ENCODE assay signal across 18 cellular contexts in genomic region chr20:50670126-50670862, GRCh38. TPM values are rescaled to one million over a fixed set of nuclear protein-coding genes. Genes with fewer than 3 reads are reported as not detected.
DNase-seq lines count a peak whose midpoint lies in the region; ATAC-seq and TF ChIP-seq lines count a peak whose summit lies in the region.
"Had no signal": no experiment of that assay in that cellular context is flagged by ENCODE, and none has a peak within 500 bp of the region (broad histone marks: within the 10 kb centered on the region; RNA-seq: fewer than 3 reads in every experiment).

No MANE protein-coding gene starts in this region.

- CTCF ChIA-PET in Panc1 (lab: Charles Lee), result interaction anchor here (0.6 to 0.7 kb wide), 2 partner anchors 33 to 80 kb away, joined by 5 to 10 read pairs; no protein-coding TSS in a partner anchor

- H3K27ac ChIP-seq in Panc1 (ENCODE audit: low read length) (peak overlapping the region; percentile 99), foreskin keratinocyte (no peak overlapping the region), upper lobe of right lung (no peak overlapping the region)
- H3K27ac ChIP-seq: KMS-11 had no signal

- POLR2A ChIA-PET in Panc1 (lab: Charles Lee), result interaction anchor here (0.5 to 1.1 kb wide), 3 partner anchors 11 to 59 kb away, joined by 8 to 13 read pairs (median 12); no protein-coding TSS in a partner anchor

- ATAC-seq in Panc1 (peak; percentile 92), foreskin keratinocyte (peak; percentile 99), upper lobe of right lung (peak; percentile 42), GM19324 (IDR thresholded peaks at IDR 0.05; ENCODE audit: low FRiP score, unreplicated experiment) (no peak), HG02870 (IDR thresholded peaks at IDR 0.05; ENCODE audit: unreplicated experiment) (no peak)
- ATAC-seq: activated T-cell treated with anti-CD3 and anti-CD28 coated beads, Interleukin-2, amount 50 U/mL, for 4 hours; effector memory CD8-positive, alpha-beta T cell; Right ventricle myocardium inferior had no signal

- H3K27me3 ChIP-seq in Panc1 (ENCODE audit: control insufficient read depth, insufficient read depth, low read length) (no peaks in the 10 kb centered on the region), foreskin keratinocyte (no peaks in the 10 kb centered on the region), upper lobe of right lung (no peaks in the 10 kb centered on the region)
- H3K27me3 ChIP-seq: uterus had no signal

- in situ Hi-C loops in Panc1 (cut with HindIII; ENCODE audit: low pct_unique_long_range_greater_than_20kb, low sequenced_read_pairs), result no loop called here

- no peaks in the 10 kb centered on the region for H3K9me3 ChIP-seq in Panc1 (ENCODE audit: control insufficient read depth, insufficient read depth, low read depth, low read length)
- no peaks in the 10 kb centered on the region for H3K9me3 ChIP-seq in upper lobe of right lung
- H3K9me3 ChIP-seq: uterus had no signal

- intact Hi-C loops in Panc1 (cut with micrococcal nuclease; ENCODE audit: unreplicated experiment), result loop anchor here (10.0 kb wide), 1 partner anchor 55 kb away; no protein-coding TSS in a partner anchor
- intact Hi-C loops in upper lobe of right lung (cut with DNase I), result no loop called here

- no peak overlapping the region for H3K4me3 ChIP-seq in Panc1 (ENCODE audit: low read depth in 2 of 2, low read length in 2 of 2)
- no peak overlapping the region for H3K4me3 ChIP-seq in upper lobe of right lung
- H3K4me3 ChIP-seq: uterus had no signal

- TSS peak; percentile 27 for BruUV-seq in Panc1 (replicated peaks; lab: Mats Ljungman, UMichigan)

- DNase-seq in SIG-M5 treated with dmso at 0.1 percent for 504 hours (lab: John Stamatoyannopoulos, UW; ENCODE audit: unreplicated experiment) (peak; percentile 100), SIG-M5 (lab: John Stamatoyannopoulos, UW) (no peak), Panc1 (ENCODE audit: low read depth, low spot score) (peak; percentile 85), foreskin keratinocyte (peak; percentile 86 to 87), upper lobe of right lung (no peak)
- DNase-seq in central memory CD4-positive, alpha-beta T cell, result no peak
- DNase-seq: activated B cell treated with CpG ODN at 0.5 μM for 24 hours; activated T-cell treated with anti-CD3 and anti-CD28 coated beads, Interleukin-2, amount 50 U/mL, for 4 hours; anterior cingulate cortex; DMS79; effector memory CD8-positive, alpha-beta T cell; H7; occipital lobe; uterus had no signal

- TF ChIP-seq CTCF in Panc1 (IDR thresholded peaks at IDR 0.05), result no peak
- peak; percentile 18 for TF ChIP-seq CTCF in foreskin keratinocyte (conservative IDR thresholded peaks at IDR 0.05)
- no peak for TF ChIP-seq CTCF in upper lobe of right lung (IDR thresholded peaks at IDR 0.05)

- H3K36me3 ChIP-seq in Panc1 (ENCODE audit: control insufficient read depth, insufficient read depth, low read length), result no peaks in the 10 kb centered on the region
- H3K36me3 ChIP-seq in upper lobe of right lung, result no peaks in the 10 kb centered on the region
- H3K36me3 ChIP-seq: uterus had no signal

- H3K4me1 ChIP-seq in Panc1 (ENCODE audit: control insufficient read depth, insufficient read depth, low read length), result peaks cover 86% of the 10 kb centered on the region
- H3K4me1 ChIP-seq in foreskin keratinocyte, result peaks cover 2% of the 10 kb centered on the region
- H3K4me1 ChIP-seq in upper lobe of right lung, result no peaks in the 10 kb centered on the region

RNA-seq across cellular contexts. Expression of gene RIPOR3, which starts 21.0 kb away (rescaled TPM):
- total RNA-seq in Panc1 (2021; ENCODE audit: unreplicated experiment), result 92.5 TPM
- 97.9 TPM for polyA plus RNA-seq in Panc1 (2012; ENCODE audit: insufficient read length)
- 0.07 TPM in 2 replicates for total RNA-seq in foreskin keratinocyte
- 0.06 TPM in 2 replicates for polyA plus RNA-seq in foreskin keratinocyte
- 6.8 TPM for total RNA-seq in upper lobe of right lung
- total RNA-seq: activated B cell treated with CpG ODN at 0.5 μM for 24 hours had no signal

Comparison
In these comparisons a context has a peak if more than half of its experiments do, and no peak if none do; other contexts are left out.
1. DNase-seq: peak in SIG-M5 treated with dmso at 0.1 percent for 504 hours (single experiment), Panc1 (single experiment) and foreskin keratinocyte (2 of 2); none in SIG-M5 (single experiment), upper lobe of right lung (single experiment) and central memory CD4-positive, alpha-beta T cell (single experiment).
2. ATAC-seq: peak in Panc1 (single experiment), foreskin keratinocyte (single experiment) and upper lobe of right lung (single experiment); none in GM19324 (single experiment) and HG02870 (single experiment).
3. RNA of gene RIPOR3, which starts 21.0 kb away (total RNA-seq): 92.5 TPM in Panc1 (single experiment); 6.8 TPM in upper lobe of right lung (single experiment) and 0.07 TPM in foreskin keratinocyte; every median in the first group is over 10 times any median in the second.